ENCODE assay signal across 15 cellular contexts in the genomic region with DNA sequence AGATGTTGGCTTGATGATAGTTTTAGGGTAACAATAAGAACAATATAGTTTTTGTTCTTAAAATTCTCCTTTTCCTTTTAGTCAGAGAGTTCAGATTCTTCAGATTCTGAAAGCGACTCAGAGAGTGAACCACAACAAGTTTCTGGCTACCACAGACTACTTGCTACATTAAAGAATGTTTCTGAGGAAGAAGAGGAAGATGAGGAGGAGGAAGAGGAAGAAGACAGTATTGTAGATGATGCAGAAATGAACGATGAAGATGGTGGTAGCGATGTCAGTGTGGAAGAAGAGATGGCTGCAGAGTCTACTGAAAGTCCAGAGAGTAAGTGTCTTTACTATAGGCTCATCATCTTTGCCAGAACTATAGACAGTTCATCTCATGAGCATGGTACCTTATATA.
"Had no signal": no experiment of that assay in that cellular context is flagged by ENCODE, and none has a peak within 500 bp of the region (broad histone marks: within the 10 kb centered on the region; RNA-seq: fewer than 3 reads in every experiment).

No MANE protein-coding gene starts in this region.

- H3K4me3 ChIP-seq: breast epithelium, gastrocnemius medialis, mucosa of descending colon, sigmoid colon, stomach, thoracic aorta had no signal

- H3K27me3 Mint-ChIP-seq: activated B cell treated with CpG ODN at 0.5 μM for 24 hours; naive thymus-derived CD8-positive, alpha-beta T cell had no signal

- H3K9me3 ChIP-seq: breast epithelium, gastrocnemius medialis, mucosa of descending colon, sigmoid colon, stomach, thoracic aorta had no signal

- H3K4me3 Mint-ChIP-seq: activated B cell treated with CpG ODN at 0.5 μM for 24 hours; T-helper 1 cell treated with Interleukin-12 subunit alpha and Interleukin-12 subunit beta and Interleukin-4 antibody, amounts not matched to agents 30 μg/mL and 1 μg/mL, for 36 hours had no signal

- DNase-seq: activated B cell treated with CpG ODN at 0.5 μM for 24 hours; activated naive CD4-positive, alpha-beta T cell treated with anti-CD3 and anti-CD28 coated beads, Interleukin-2, amount 50 U/mL, for 16 hours; anterior cingulate cortex; gastrocnemius medialis; islet precursor cell; mammary epithelial cell; mucosa of descending colon; naive thymus-derived CD8-positive, alpha-beta T cell; sigmoid colon; stimulated activated CD4-positive, alpha-beta T cell treated with anti-CD3 and anti-CD28 coated beads, Interleukin-2, amount 100 ng/mL, for 48 hours; stimulated activated CD8-positive, alpha-beta memory T cell treated with anti-CD3 and anti-CD28 coated beads, Interleukin-4, amount 100 ng/mL, for 48 hours; stomach had no signal

- H3K27ac Mint-ChIP-seq: activated B cell treated with CpG ODN at 0.5 μM for 24 hours; T-helper 1 cell treated with Interleukin-12 subunit alpha and Interleukin-12 subunit beta and Interleukin-4 antibody, amounts not matched to agents 30 μg/mL and 1 μg/mL, for 36 hours had no signal

- H3K9me3 Mint-ChIP-seq: activated B cell treated with CpG ODN at 0.5 μM for 24 hours; naive thymus-derived CD8-positive, alpha-beta T cell; T-helper 1 cell treated with Interleukin-12 subunit alpha and Interleukin-12 subunit beta and Interleukin-4 antibody, amounts not matched to agents 30 μg/mL and 1 μg/mL, for 36 hours had no signal

- H3K27ac ChIP-seq: breast epithelium, gastrocnemius medialis, sigmoid colon, stomach, thoracic aorta had no signal

- H3K36me3 ChIP-seq: breast epithelium had no signal
